ENCODE assay signal across 14 cellular contexts in genomic region chr2:649461-650342, GRCh38.
"Had no signal": no experiment of that assay in that cellular context is flagged by ENCODE, and none has a peak within 500 bp of the region (broad histone marks: within the 10 kb centered on the region; RNA-seq: fewer than 3 reads in every experiment).

No MANE protein-coding gene starts in this region.

- H3K27ac Mint-ChIP-seq: activated CD4-positive, alpha-beta T cell treated with anti-CD3 and anti-CD28 coated beads for 36 hours had no signal

- H3K36me3 Mint-ChIP-seq: naive thymus-derived CD8-positive, alpha-beta T cell had no signal

- H3K4me3 Mint-ChIP-seq: activated CD4-positive, alpha-beta T cell treated with anti-CD3 and anti-CD28 coated beads for 36 hours; activated T-cell treated with anti-CD3 and anti-CD28 coated beads, Interleukin-2, amount 50 U/mL, for 24 hours; naive thymus-derived CD8-positive, alpha-beta T cell had no signal

- H3K27ac ChIP-seq: cardiac muscle cell, gastrocnemius medialis, hepatocyte, lower lobe of right lung, SJSA1, tibial artery had no signal

- H3K9me3 ChIP-seq: gastrocnemius medialis, lower lobe of right lung, SJSA1, tibial artery had no signal

- ATAC-seq: activated CD4-positive, alpha-beta T cell treated with anti-CD3 and anti-CD28 coated beads for 36 hours; gastrocnemius medialis; lower lobe of right lung; naive thymus-derived CD8-positive, alpha-beta T cell had no signal

- H3K4me3 ChIP-seq: cardiac muscle cell, gastrocnemius medialis, hepatocyte, lower lobe of right lung, SJSA1, tibial artery had no signal

- H3K4me1 ChIP-seq: gastrocnemius medialis, lower lobe of right lung, SJSA1, tibial artery had no signal

- H3K27me3 Mint-ChIP-seq: activated CD4-positive, alpha-beta T cell treated with anti-CD3 and anti-CD28 coated beads for 36 hours had no signal

- DNase-seq: activated CD4-positive, alpha-beta T cell treated with anti-CD3 and anti-CD28 coated beads for 36 hours; activated naive CD4-positive, alpha-beta T cell treated with Interleukin-2 at 50 U/mL for 16 hours; activated T-cell treated with anti-CD3 and anti-CD28 coated beads, Interleukin-2, amount 50 U/mL, for 24 hours; effector CD4-positive, alpha-beta T cell; gastrocnemius medialis; lower lobe of right lung; occipital lobe; stimulated activated CD4-positive, alpha-beta T cell treated with anti-CD3 and anti-CD28 coated beads, Interleukin-4, amount 100 ng/mL, for 1 hour; T-helper 9 cell; tibial artery had no signal

- H3K36me3 ChIP-seq: cardiac muscle cell, gastrocnemius medialis, lower lobe of right lung, SJSA1, tibial artery had no signal

- H3K9me3 Mint-ChIP-seq: activated T-cell treated with anti-CD3 and anti-CD28 coated beads, Interleukin-2, amount 50 U/mL, for 24 hours; naive thymus-derived CD8-positive, alpha-beta T cell had no signal
